Comparison of ENCODE assay signal across 22 cellular contexts in genomic region chr11:61585115-61585514, GRCh38. TPM values are rescaled to one million over a fixed set of nuclear protein-coding genes. Genes with fewer than 3 reads are reported as not detected.
"Had no signal": no experiment of that assay in that cellular context is flagged by ENCODE, and none has a peak within 500 bp of the region (broad histone marks: within the 10 kb centered on the region; RNA-seq: fewer than 3 reads in every experiment).

No MANE protein-coding gene starts in this region.

- H3K27ac ChIP-seq: ascending aorta, esophagus muscularis mucosa, left ventricle myocardium inferior, psoas muscle, right atrium auricular region had no signal

- FAIRE-seq: colon, endothelial cell of umbilical vein, frontal cortex had no signal

- ATAC-seq: activated CD4-positive, CD25-positive, alpha-beta regulatory T cell treated with anti-CD3 and anti-CD28 coated beads, Interleukin-2, amount 50 U/mL, for 24 hours; activated CD8-positive, alpha-beta memory T cell treated with anti-CD3 and anti-CD28 coated beads, Interleukin-2, amount 10 ng/mL, durations not matched to agents 7 days and 5 days; activated naive CD4-positive, alpha-beta T cell treated with anti-CD3 and anti-CD28 coated beads, Interleukin-2, amount 50 U/mL, for 72 hours; natural killer cell; psoas muscle; stimulated activated naive CD8-positive, alpha-beta T cell treated with anti-CD3 and anti-CD28 coated beads, Interleukin-15, Interleukin-2, amounts not matched to agents 100 U/mL and 50 U/mL, for 24 hours; T-helper 17 cell had no signal

- H3K27me3 ChIP-seq: right atrium auricular region had no signal

- H3K4me3 ChIP-seq: ascending aorta, esophagus muscularis mucosa, left ventricle myocardium inferior, psoas muscle, right atrium auricular region had no signal

- DNase-seq: activated CD4-positive, alpha-beta memory T cell treated with anti-CD3 and anti-CD28 coated beads, Interleukin-2, amount 10 ng/mL, durations not matched to agents 7 days and 5 days; activated CD4-positive, alpha-beta T cell treated with anti-CD3 and anti-CD28 coated beads, Interleukin-2, amount 10 ng/mL, durations not matched to agents 24 days and 14 days; activated CD8-positive, alpha-beta memory T cell treated with anti-CD3 and anti-CD28 coated beads, Interleukin-2, amount 10 ng/mL, durations not matched to agents 7 days and 5 days; activated gamma-delta T cell treated with Interleukin-2 at 50 U/mL for 16 hours; central memory CD4-positive, alpha-beta T cell; effector memory CD4-positive, alpha-beta T cell; hippocampal formation; left ventricle myocardium inferior; midbrain; natural killer cell; psoas muscle; stimulated activated CD4-positive, alpha-beta T cell treated with anti-CD3 and anti-CD28 coated beads, Interleukin-4, amount 100 ng/mL, for 24 hours; stimulated activated naive CD8-positive, alpha-beta T cell treated with anti-CD3 and anti-CD28 coated beads, Interleukin-15, Interleukin-2, amounts not matched to agents 100 U/mL and 50 U/mL, for 24 hours; T-helper 17 cell had no signal

- H3K9me3 ChIP-seq: ascending aorta, esophagus muscularis mucosa, left ventricle myocardium inferior, psoas muscle, right atrium auricular region had no signal

- H3K36me3 ChIP-seq: ascending aorta, esophagus muscularis mucosa, left ventricle myocardium inferior, right atrium auricular region had no signal

RNA-seq across cellular contexts. Expression of gene SYT7, which starts 4.2 kb away (rescaled TPM):
- total RNA-seq: activated CD4-positive, alpha-beta memory T cell treated with anti-CD3 and anti-CD28 coated beads, Interleukin-2, amount 10 ng/mL, durations not matched to agents 7 days and 5 days; activated CD8-positive, alpha-beta memory T cell treated with anti-CD3 and anti-CD28 coated beads, Interleukin-2, amount 10 ng/mL, durations not matched to agents 7 days and 5 days; activated naive CD4-positive, alpha-beta T cell treated with anti-CD3 and anti-CD28 coated beads, Interleukin-2, amount 50 U/mL, for 72 hours; T-helper 17 cell had no signal
